ENCODE assay signal across 8 cellular contexts in the genomic region with DNA sequence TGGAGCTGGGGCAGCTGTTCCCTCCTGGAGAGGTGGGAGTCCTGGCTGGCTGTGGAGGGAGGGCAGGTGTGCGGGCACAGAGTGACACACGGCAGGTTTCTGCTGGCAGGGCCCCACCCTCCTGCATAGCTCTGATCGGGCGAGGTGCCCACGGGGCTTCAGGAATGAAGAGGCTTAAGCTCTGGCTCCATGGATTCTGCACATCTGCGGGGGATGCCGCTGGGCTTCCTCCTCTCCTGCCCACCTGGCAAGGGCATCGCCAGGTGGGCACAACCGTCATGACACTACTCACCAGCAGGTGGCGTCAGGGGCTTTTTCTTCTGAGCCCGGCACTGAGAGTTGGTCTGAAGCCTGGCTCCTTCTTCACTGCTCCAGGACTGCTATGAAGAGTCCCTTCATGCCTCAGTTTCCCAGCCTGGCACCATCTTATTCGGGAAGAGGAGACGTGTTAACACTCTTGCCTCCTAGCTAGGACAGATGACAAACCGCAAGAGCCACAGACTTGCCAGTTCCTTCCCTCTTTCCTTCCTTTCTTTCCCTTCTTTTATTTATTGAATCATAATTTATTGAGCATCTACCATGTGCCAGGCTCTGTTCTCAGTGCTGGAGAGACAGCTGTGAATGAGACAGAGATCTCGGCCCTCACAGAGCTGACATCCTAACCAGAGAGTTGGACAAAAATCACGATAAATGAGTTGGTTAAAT. TPM values are rescaled to one million over a fixed set of nuclear protein-coding genes. Genes with fewer than 3 reads are reported as not detected.
DNase-seq lines count a peak whose midpoint lies in the region; ATAC-seq, FAIRE-seq and TF ChIP-seq lines count a peak whose summit lies in the region.

No MANE protein-coding gene starts in this region.

- no peak overlapping the region for H3K4me3 Mint-ChIP-seq in activated CD8-positive, alpha-beta T cell treated with anti-CD3 and anti-CD28 coated beads, Interleukin-2, amount 10 ng/mL, durations not matched to agents 7 days and 5 days
- no peak overlapping the region for H3K4me3 Mint-ChIP-seq in stimulated activated memory B cell treated with anti-CD40 and anti-IgM and Interleukin-4, amounts not matched to agents 10 μg/mL and 1 μg/mL and 100 μg/mL, for 72 hours

- POLR2A ChIA-PET in activated CD8-positive, alpha-beta T cell treated with anti-CD3 and anti-CD28 coated beads, Interleukin-2, amount 10 ng/mL, durations not matched to agents 7 days and 5 days (lab: Charles Lee), result no interaction called here

- CTCF ChIA-PET in activated CD8-positive, alpha-beta T cell treated with anti-CD3 and anti-CD28 coated beads, Interleukin-2, amount 10 ng/mL, durations not matched to agents 7 days and 5 days (lab: Charles Lee), result interaction anchor here (0.6 to 1.5 kb wide), 8 partner anchors 12 to 288 kb away, joined by 3 to 6 read pairs (median 3); a partner anchor contains a TSS

- DNase-seq in 8988T (peak; percentile 96), GM12892 (ENCODE audit: insufficient read length) (peak; percentile 77), NCI-H748 treated with DMSO at 0.1 percent for 48 hours (lab: John Stamatoyannopoulos, UW) (peak; percentile 37), myocyte (ENCODE audit: low read depth) (peak; percentile 39)
- peak; percentile 81 for DNase-seq in activated CD8-positive, alpha-beta T cell treated with anti-CD3 and anti-CD28 coated beads, Interleukin-2, amount 10 ng/mL, durations not matched to agents 7 days and 5 days
- peak; percentile 68 for DNase-seq in effector CD8-positive, alpha-beta T cell (lab: John Stamatoyannopoulos, UW)

- no peaks in the 10 kb centered on the region for H3K9me3 Mint-ChIP-seq in activated CD8-positive, alpha-beta T cell treated with anti-CD3 and anti-CD28 coated beads, Interleukin-2, amount 10 ng/mL, durations not matched to agents 7 days and 5 days (ENCODE audit: insufficient read depth)
- H3K9me3 Mint-ChIP-seq in stimulated activated memory B cell treated with anti-CD40 and anti-IgM and Interleukin-4, amounts not matched to agents 10 μg/mL and 1 μg/mL and 100 μg/mL, for 72 hours, result no peaks in the 10 kb centered on the region

- H3K36me3 Mint-ChIP-seq in activated CD8-positive, alpha-beta T cell treated with anti-CD3 and anti-CD28 coated beads, Interleukin-2, amount 10 ng/mL, durations not matched to agents 7 days and 5 days (ENCODE audit: low read depth), result no peaks in the 10 kb centered on the region
- no peaks in the 10 kb centered on the region for H3K36me3 Mint-ChIP-seq in stimulated activated memory B cell treated with anti-CD40 and anti-IgM and Interleukin-4, amounts not matched to agents 10 μg/mL and 1 μg/mL and 100 μg/mL, for 72 hours

- peak; percentile 82 for ATAC-seq in activated CD8-positive, alpha-beta T cell treated with anti-CD3 and anti-CD28 coated beads, Interleukin-2, amount 10 ng/mL, durations not matched to agents 7 days and 5 days
- ATAC-seq in stimulated activated memory B cell treated with anti-CD40 and anti-IgM and Interleukin-4, amounts not matched to agents 10 μg/mL and 1 μg/mL and 100 μg/mL, for 72 hours, result peak; percentile 79
- no peak for ATAC-seq in GM19452 (IDR thresholded peaks at IDR 0.05; ENCODE audit: unreplicated experiment)

- H3K4me1 Mint-ChIP-seq in activated CD8-positive, alpha-beta T cell treated with anti-CD3 and anti-CD28 coated beads, Interleukin-2, amount 10 ng/mL, durations not matched to agents 7 days and 5 days (ENCODE audit: low read depth), result peaks cover 7% of the 10 kb centered on the region
- peaks cover 6% of the 10 kb centered on the region for H3K4me1 Mint-ChIP-seq in stimulated activated memory B cell treated with anti-CD40 and anti-IgM and Interleukin-4, amounts not matched to agents 10 μg/mL and 1 μg/mL and 100 μg/mL, for 72 hours

- no peak for TF ChIP-seq POLR2A in GM12892 (IDR thresholded peaks at IDR 0.05; ENCODE audit: low read depth, low read length)

- H3K27ac Mint-ChIP-seq in activated CD8-positive, alpha-beta T cell treated with anti-CD3 and anti-CD28 coated beads, Interleukin-2, amount 10 ng/mL, durations not matched to agents 7 days and 5 days, result peak overlapping the region; percentile 13
- H3K27ac Mint-ChIP-seq in stimulated activated memory B cell treated with anti-CD40 and anti-IgM and Interleukin-4, amounts not matched to agents 10 μg/mL and 1 μg/mL and 100 μg/mL, for 72 hours, result no peak overlapping the region

- H3K27me3 Mint-ChIP-seq in activated CD8-positive, alpha-beta T cell treated with anti-CD3 and anti-CD28 coated beads, Interleukin-2, amount 10 ng/mL, durations not matched to agents 7 days and 5 days (ENCODE audit: low read depth), result no peaks in the 10 kb centered on the region
- H3K27me3 Mint-ChIP-seq in stimulated activated memory B cell treated with anti-CD40 and anti-IgM and Interleukin-4, amounts not matched to agents 10 μg/mL and 1 μg/mL and 100 μg/mL, for 72 hours, result peaks cover 47% of the 10 kb centered on the region

- FAIRE-seq in GM12892 (lab: Jason Lieb, UNC), result no peak

RNA-seq across cellular contexts. Expression of a gene that starts 15.2 kb away (rescaled TPM):
- polyA plus RNA-seq in GM12892 (2012; ENCODE audit: missing spikeins), result 2.3 TPM
- 10 to 100 TPM; 15.3 to 18.2 TPM for total RNA-seq in activated CD8-positive, alpha-beta T cell treated with anti-CD3 and anti-CD28 coated beads, Interleukin-2, amount 10 ng/mL, durations not matched to agents 7 days and 5 days
- total RNA-seq in myocyte, result 5.8 and 8.5 TPM in 2 replicates
- polyA plus RNA-seq in myocyte (2012), result 19.9 TPM

RNA-seq across cellular contexts. Expression of a gene that starts 26.2 kb away (rescaled TPM):
- not detected for polyA plus RNA-seq in GM12892 (2012; ENCODE audit: missing spikeins)
- total RNA-seq in activated CD8-positive, alpha-beta T cell treated with anti-CD3 and anti-CD28 coated beads, Interleukin-2, amount 10 ng/mL, durations not matched to agents 7 days and 5 days, result not detected
- total RNA-seq in myocyte, result not detected in 2 replicates
- not detected for polyA plus RNA-seq in myocyte (2012)

Comparison
In these comparisons a context has a peak if more than half of its experiments do, and no peak if none do; other contexts are left out.
1. DNase-seq: peak in every context shown above with its lines; median percentile 96 in 8988T; 81 in activated CD8-positive, alpha-beta T cell treated with anti-CD3 and anti-CD28 coated beads, Interleukin-2, amount 10 ng/mL, durations not matched to agents 7 days and 5 days; 77 in GM12892; 68 in effector CD8-positive, alpha-beta T cell; 39 in myocyte; 37 in NCI-H748 treated with DMSO at 0.1 percent for 48 hours.